Comparison of ENCODE assay signal across 1 cellular context in the genomic region with DNA sequence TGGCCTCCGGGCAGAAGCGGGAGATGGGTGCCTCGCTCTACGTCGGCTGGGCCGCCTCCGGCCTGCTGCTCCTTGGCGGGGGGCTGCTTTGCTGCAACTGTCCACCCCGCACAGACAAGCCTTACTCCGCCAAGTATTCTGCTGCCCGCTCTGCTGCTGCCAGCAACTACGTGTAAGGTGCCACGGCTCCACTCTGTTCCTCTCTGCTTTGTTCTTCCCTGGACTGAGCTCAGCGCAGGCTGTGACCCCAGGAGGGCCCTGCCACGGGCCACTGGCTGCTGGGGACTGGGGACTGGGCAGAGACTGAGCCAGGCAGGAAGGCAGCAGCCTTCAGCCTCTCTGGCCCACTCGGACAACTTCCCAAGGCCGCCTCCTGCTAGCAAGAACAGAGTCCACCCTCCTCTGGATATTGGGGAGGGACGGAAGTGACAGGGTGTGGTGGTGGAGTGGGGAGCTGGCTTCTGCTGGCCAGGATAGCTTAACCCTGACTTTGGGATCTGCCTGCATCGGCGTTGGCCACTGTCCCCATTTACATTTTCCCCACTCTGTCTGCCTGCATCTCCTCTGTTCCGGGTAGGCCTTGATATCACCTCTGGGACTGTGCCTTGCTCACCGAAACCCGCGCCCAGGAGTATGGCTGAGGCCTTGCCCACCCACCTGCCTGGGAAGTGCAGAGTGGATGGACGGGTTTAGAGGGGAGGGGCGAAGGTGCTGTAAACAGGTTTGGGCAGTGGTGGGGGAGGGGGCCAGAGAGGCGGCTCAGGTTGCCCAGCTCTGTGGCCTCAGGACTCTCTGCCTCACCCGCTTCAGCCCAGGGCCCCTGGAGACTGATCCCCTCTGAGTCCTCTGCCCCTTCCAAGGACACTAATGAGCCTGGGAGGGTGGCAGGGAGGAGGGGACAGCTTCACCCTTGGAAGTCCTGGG.
TF ChIP-seq lines count a peak whose summit lies in the region.

No MANE protein-coding gene starts in this region.

TF ChIP-seq in HepG2, 621 proteins besides CTCF, POLR2A, EP300 and RAD21 (continued from another document and continues in another):
- TF ChIP-seq, protein P1, sequence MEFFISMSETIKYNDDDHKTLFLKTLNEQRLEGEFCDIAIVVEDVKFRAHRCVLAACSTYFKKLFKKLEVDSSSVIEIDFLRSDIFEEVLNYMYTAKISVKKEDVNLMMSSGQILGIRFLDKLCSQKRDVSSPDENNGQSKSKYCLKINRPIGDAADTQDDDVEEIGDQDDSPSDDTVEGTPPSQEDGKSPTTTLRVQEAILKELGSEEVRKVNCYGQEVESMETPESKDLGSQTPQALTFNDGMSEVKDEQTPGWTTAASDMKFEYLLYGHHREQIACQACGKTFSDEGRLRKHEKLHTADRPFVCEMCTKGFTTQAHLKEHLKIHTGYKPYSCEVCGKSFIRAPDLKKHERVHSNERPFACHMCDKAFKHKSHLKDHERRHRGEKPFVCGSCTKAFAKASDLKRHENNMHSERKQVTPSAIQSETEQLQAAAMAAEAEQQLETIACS (CRISPR knock-in tag; IDR thresholded peaks at IDR 0.05), result no peak
- no peak for TF ChIP-seq POGZ (CRISPR knock-in tag; IDR thresholded peaks at IDR 0.05)
- TF ChIP-seq, protein P2, sequence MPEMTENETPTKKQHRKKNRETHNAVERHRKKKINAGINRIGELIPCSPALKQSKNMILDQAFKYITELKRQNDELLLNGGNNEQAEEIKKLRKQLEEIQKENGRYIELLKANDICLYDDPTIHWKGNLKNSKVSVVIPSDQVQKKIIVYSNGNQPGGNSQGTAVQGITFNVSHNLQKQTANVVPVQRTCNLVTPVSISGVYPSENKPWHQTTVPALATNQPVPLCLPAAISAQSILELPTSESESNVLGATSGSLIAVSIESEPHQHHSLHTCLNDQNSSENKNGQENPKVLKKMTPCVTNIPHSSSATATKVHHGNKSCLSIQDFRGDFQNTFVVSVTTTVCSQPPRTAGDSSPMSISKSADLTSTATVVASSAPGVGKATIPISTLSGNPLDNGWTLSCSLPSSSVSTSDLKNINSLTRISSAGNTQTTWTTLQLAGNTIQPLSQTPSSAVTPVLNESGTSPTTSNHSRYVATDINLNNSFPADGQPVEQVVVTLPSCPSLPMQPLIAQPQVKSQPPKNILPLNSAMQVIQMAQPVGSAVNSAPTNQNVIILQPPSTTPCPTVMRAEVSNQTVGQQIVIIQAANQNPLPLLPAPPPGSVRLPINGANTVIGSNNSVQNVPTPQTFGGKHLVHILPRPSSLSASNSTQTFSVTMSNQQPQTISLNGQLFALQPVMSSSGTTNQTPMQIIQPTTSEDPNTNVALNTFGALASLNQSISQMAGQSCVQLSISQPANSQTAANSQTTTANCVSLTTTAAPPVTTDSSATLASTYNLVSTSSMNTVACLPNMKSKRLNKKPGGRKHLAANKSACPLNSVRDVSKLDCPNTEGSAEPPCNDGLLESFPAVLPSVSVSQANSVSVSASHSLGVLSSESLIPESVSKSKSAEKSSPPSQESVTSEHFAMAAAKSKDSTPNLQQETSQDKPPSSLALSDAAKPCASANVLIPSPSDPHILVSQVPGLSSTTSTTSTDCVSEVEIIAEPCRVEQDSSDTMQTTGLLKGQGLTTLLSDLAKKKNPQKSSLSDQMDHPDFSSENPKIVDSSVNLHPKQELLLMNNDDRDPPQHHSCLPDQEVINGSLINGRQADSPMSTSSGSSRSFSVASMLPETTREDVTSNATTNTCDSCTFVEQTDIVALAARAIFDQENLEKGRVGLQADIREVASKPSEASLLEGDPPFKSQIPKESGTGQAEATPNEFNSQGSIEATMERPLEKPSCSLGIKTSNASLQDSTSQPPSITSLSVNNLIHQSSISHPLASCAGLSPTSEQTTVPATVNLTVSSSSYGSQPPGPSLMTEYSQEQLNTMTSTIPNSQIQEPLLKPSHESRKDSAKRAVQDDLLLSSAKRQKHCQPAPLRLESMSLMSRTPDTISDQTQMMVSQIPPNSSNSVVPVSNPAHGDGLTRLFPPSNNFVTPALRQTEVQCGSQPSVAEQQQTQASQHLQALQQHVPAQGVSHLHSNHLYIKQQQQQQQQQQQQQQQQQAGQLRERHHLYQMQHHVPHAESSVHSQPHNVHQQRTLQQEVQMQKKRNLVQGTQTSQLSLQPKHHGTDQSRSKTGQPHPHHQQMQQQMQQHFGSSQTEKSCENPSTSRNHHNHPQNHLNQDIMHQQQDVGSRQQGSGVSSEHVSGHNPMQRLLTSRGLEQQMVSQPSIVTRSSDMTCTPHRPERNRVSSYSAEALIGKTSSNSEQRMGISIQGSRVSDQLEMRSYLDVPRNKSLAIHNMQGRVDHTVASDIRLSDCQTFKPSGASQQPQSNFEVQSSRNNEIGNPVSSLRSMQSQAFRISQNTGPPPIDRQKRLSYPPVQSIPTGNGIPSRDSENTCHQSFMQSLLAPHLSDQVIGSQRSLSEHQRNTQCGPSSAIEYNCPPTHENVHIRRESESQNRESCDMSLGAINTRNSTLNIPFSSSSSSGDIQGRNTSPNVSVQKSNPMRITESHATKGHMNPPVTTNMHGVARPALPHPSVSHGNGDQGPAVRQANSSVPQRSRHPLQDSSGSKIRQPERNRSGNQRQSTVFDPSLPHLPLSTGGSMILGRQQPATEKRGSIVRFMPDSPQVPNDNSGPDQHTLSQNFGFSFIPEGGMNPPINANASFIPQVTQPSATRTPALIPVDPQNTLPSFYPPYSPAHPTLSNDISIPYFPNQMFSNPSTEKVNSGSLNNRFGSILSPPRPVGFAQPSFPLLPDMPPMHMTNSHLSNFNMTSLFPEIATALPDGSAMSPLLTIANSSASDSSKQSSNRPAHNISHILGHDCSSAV (CRISPR knock-in tag; IDR thresholded peaks at IDR 0.05; ENCODE audit: borderline replicate concordance), result no peak
- TF ChIP-seq MAFK (conservative IDR thresholded peaks at IDR 0.05 in 1 of 2, IDR thresholded peaks at IDR 0.05 in 1 of 2; ENCODE audit: low read length in 2 of 2), result no peak
- no peak for TF ChIP-seq RBM39 (IDR thresholded peaks at IDR 0.05; ENCODE audit: low read depth, low read length, poor library complexity, severe bottlenecking)
- TF ChIP-seq CC2D1A (CRISPR knock-in tag; IDR thresholded peaks at IDR 0.05), result no peak
- TF ChIP-seq ZNF260 (CRISPR knock-in tag; IDR thresholded peaks at IDR 0.05; ENCODE audit: borderline replicate concordance, low read depth), result no peak
- no peak for TF ChIP-seq CEBPG (CRISPR knock-in tag; IDR thresholded peaks at IDR 0.05)
- TF ChIP-seq, protein P3, sequence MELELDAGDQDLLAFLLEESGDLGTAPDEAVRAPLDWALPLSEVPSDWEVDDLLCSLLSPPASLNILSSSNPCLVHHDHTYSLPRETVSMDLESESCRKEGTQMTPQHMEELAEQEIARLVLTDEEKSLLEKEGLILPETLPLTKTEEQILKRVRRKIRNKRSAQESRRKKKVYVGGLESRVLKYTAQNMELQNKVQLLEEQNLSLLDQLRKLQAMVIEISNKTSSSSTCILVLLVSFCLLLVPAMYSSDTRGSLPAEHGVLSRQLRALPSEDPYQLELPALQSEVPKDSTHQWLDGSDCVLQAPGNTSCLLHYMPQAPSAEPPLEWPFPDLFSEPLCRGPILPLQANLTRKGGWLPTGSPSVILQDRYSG (CRISPR knock-in tag; IDR thresholded peaks at IDR 0.05), result no peak
- no peak for TF ChIP-seq SRY (CRISPR knock-in tag; IDR thresholded peaks at IDR 0.05)
- no peak for TF ChIP-seq ZNF234 (CRISPR knock-in tag; conservative IDR thresholded peaks at IDR 0.05)
- TF ChIP-seq, protein P4, sequence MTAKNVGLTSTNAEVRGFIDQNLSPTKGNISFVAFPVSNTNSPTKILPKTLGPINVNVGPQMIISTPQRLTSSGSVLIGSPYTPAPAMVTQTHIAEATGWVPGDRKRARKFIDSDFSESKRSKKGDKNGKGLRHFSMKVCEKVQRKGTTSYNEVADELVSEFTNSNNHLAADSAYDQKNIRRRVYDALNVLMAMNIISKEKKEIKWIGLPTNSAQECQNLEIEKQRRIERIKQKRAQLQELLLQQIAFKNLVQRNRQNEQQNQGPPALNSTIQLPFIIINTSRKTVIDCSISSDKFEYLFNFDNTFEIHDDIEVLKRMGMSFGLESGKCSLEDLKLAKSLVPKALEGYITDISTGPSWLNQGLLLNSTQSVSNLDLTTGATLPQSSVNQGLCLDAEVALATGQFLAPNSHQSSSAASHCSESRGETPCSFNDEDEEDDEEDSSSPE (CRISPR knock-in tag; IDR thresholded peaks at IDR 0.05), result no peak
- TF ChIP-seq, protein P5, sequence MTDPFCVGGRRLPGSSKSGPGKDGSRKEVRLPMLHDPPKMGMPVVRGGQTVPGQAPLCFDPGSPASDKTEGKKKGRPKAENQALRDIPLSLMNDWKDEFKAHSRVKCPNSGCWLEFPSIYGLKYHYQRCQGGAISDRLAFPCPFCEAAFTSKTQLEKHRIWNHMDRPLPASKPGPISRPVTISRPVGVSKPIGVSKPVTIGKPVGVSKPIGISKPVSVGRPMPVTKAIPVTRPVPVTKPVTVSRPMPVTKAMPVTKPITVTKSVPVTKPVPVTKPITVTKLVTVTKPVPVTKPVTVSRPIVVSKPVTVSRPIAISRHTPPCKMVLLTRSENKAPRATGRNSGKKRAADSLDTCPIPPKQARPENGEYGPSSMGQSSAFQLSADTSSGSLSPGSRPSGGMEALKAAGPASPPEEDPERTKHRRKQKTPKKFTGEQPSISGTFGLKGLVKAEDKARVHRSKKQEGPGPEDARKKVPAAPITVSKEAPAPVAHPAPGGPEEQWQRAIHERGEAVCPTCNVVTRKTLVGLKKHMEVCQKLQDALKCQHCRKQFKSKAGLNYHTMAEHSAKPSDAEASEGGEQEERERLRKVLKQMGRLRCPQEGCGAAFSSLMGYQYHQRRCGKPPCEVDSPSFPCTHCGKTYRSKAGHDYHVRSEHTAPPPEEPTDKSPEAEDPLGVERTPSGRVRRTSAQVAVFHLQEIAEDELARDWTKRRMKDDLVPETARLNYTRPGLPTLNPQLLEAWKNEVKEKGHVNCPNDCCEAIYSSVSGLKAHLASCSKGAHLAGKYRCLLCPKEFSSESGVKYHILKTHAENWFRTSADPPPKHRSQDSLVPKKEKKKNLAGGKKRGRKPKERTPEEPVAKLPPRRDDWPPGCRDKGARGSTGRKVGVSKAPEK (CRISPR knock-in tag; IDR thresholded peaks at IDR 0.05; ENCODE audit: borderline replicate concordance), result no peak
- TF ChIP-seq ETV5 (CRISPR knock-in tag; IDR thresholded peaks at IDR 0.05; ENCODE audit: borderline replicate concordance), result peak; percentile 38; the same call in 1 of the 2 replicates
- no peak for TF ChIP-seq ZNF510 (CRISPR knock-in tag; IDR thresholded peaks at IDR 0.05; ENCODE audit: low read depth)
- TF ChIP-seq PRMT3 (CRISPR knock-in tag; IDR thresholded peaks at IDR 0.05; ENCODE audit: borderline replicate concordance, low read depth), result peak; percentile 52; the same call in 1 of the 2 replicates
- TF ChIP-seq MAF1 (CRISPR knock-in tag; IDR thresholded peaks at IDR 0.05; ENCODE audit: borderline replicate concordance), result no peak
- TF ChIP-seq, protein P6, sequence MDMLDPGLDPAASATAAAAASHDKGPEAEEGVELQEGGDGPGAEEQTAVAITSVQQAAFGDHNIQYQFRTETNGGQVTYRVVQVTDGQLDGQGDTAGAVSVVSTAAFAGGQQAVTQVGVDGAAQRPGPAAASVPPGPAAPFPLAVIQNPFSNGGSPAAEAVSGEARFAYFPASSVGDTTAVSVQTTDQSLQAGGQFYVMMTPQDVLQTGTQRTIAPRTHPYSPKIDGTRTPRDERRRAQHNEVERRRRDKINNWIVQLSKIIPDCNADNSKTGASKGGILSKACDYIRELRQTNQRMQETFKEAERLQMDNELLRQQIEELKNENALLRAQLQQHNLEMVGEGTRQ (IDR thresholded peaks at IDR 0.05; ENCODE audit: low read depth, low read length), result no peak
- TF ChIP-seq, protein P6 (CRISPR knock-in tag; IDR thresholded peaks at IDR 0.05; ENCODE audit: borderline replicate concordance), result no peak
- no peak for TF ChIP-seq SKI (IDR thresholded peaks at IDR 0.05; ENCODE audit: partially characterized antibody)
- 0 out of 2 replicates have a peak, but pooled peaks have one; percentile 70 for TF ChIP-seq ZNF33B (CRISPR knock-in tag; IDR thresholded peaks at IDR 0.05)
- TF ChIP-seq, protein P7, sequence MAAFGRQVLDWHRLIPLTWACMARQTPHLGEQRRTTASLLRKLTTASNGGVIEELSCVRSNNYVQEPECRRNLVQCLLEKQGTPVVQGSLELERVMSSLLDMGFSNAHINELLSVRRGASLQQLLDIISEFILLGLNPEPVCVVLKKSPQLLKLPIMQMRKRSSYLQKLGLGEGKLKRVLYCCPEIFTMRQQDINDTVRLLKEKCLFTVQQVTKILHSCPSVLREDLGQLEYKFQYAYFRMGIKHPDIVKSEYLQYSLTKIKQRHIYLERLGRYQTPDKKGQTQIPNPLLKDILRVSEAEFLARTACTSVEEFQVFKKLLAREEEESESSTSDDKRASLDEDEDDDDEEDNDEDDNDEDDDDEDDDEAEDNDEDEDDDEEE (CRISPR knock-in tag; IDR thresholded peaks at IDR 0.05), result no peak
- TF ChIP-seq ZBTB46 (CRISPR knock-in tag; IDR thresholded peaks at IDR 0.05; ENCODE audit: borderline replicate concordance), result no peak
- no peak for TF ChIP-seq FOXJ3 (CRISPR knock-in tag; IDR thresholded peaks at IDR 0.05; ENCODE audit: borderline replicate concordance)
- TF ChIP-seq ZNF768 (CRISPR knock-in tag; IDR thresholded peaks at IDR 0.05), result no peak
- TF ChIP-seq KLF11 (CRISPR knock-in tag; IDR thresholded peaks at IDR 0.05), result no peak
- no peak for TF ChIP-seq NFE2 (CRISPR knock-in tag; IDR thresholded peaks at IDR 0.05)
- no peak for TF ChIP-seq ZFP36L1 (CRISPR knock-in tag; IDR thresholded peaks at IDR 0.05)
- no peak for TF ChIP-seq ATM (IDR thresholded peaks at IDR 0.05; ENCODE audit: borderline replicate concordance)
- TF ChIP-seq ZNF337 (CRISPR knock-in tag; IDR thresholded peaks at IDR 0.05; ENCODE audit: borderline replicate concordance, low read depth), result no peak
- no peak for TF ChIP-seq ZNF776 (CRISPR knock-in tag; IDR thresholded peaks at IDR 0.05)
- no peak for TF ChIP-seq IKZF5 (CRISPR knock-in tag; IDR thresholded peaks at IDR 0.05)
- peak; percentile 40; the same call in 1 of the 2 replicates for TF ChIP-seq ZNF317 (CRISPR knock-in tag; IDR thresholded peaks at IDR 0.05)
